In genomic region chr11:67247946-67248550, GRCh38 we compare ENCODE assay signal across 13 cellular contexts. TPM values are rescaled to one million over a fixed set of nuclear protein-coding genes. Genes with fewer than 3 reads are reported as not detected.
DNase-seq lines count a peak whose midpoint lies in the region; ATAC-seq and TF ChIP-seq lines count a peak whose summit lies in the region.
"Had no signal": no experiment of that assay in that cellular context is flagged by ENCODE, and none has a peak within 500 bp of the region (broad histone marks: within the 10 kb centered on the region; RNA-seq: fewer than 3 reads in every experiment).

No MANE protein-coding gene starts in this region.

- ATAC-seq in stimulated activated naive CD8-positive, alpha-beta T cell treated with anti-CD3 and anti-CD28 coated beads, Interleukin-15, amount 100 ng/mL, for 72 hours = no peak
- ATAC-seq in HG03196 (IDR thresholded peaks at IDR 0.05; ENCODE audit: unreplicated experiment) = no peak
- no peak for ATAC-seq in GM19463 (IDR thresholded peaks at IDR 0.05; ENCODE audit: unreplicated experiment)
- ATAC-seq: WTC11 had no signal

- peak overlapping the region; percentile 11 for H3K27ac Mint-ChIP-seq in stimulated activated naive CD8-positive, alpha-beta T cell treated with anti-CD3 and anti-CD28 coated beads, Interleukin-15, Interleukin-2, amounts not matched to agents 100 ng/mL and 50 ng/mL, for 24 hours
- H3K27ac Mint-ChIP-seq in stimulated activated naive CD8-positive, alpha-beta T cell treated with anti-CD3 and anti-CD28 coated beads, Interleukin-15, amount 100 ng/mL, for 72 hours = no peak overlapping the region
- H3K27ac Mint-ChIP-seq in endothelial cell (ENCODE audit: unreplicated experiment) = no peak overlapping the region
- peak overlapping the region; percentile 65 for H3K27ac Mint-ChIP-seq in nephron progenitor cell
- no peak overlapping the region for H3K27ac Mint-ChIP-seq in activated CD4-positive, alpha-beta T cell treated with anti-CD3 and anti-CD28 coated beads, Interleukin-2, amount 10 ng/mL, durations not matched to agents 7 days and 5 days
- H3K27ac Mint-ChIP-seq: WTC11 had no signal

- H3K4me1 Mint-ChIP-seq in stimulated activated naive CD8-positive, alpha-beta T cell treated with anti-CD3 and anti-CD28 coated beads, Interleukin-15, Interleukin-2, amounts not matched to agents 100 ng/mL and 50 ng/mL, for 24 hours (ENCODE audit: low read depth) = peaks cover 49% of the 10 kb centered on the region
- H3K4me1 Mint-ChIP-seq in stimulated activated naive CD8-positive, alpha-beta T cell treated with anti-CD3 and anti-CD28 coated beads, Interleukin-15, amount 100 ng/mL, for 72 hours = peaks cover 71% of the 10 kb centered on the region
- H3K4me1 Mint-ChIP-seq in endothelial cell (ENCODE audit: unreplicated experiment) = peaks cover 6% of the 10 kb centered on the region
- H3K4me1 Mint-ChIP-seq in nephron progenitor cell = peaks cover 2% of the 10 kb centered on the region
- H3K4me1 Mint-ChIP-seq in activated CD4-positive, alpha-beta T cell treated with anti-CD3 and anti-CD28 coated beads, Interleukin-2, amount 10 ng/mL, durations not matched to agents 7 days and 5 days = peaks cover 39% of the 10 kb centered on the region
- H3K4me1 Mint-ChIP-seq: WTC11 had no signal

- CTCF ChIA-PET in activated CD4-positive, alpha-beta T cell treated with anti-CD3 and anti-CD28 coated beads, Interleukin-2, amount 10 ng/mL, durations not matched to agents 7 days and 5 days (lab: Charles Lee) = interaction anchor here (1.2 kb wide), 1 partner anchor 15 kb away, joined by 5 read pairs; no protein-coding TSS in a partner anchor

- H3K27me3 Mint-ChIP-seq in stimulated activated naive CD8-positive, alpha-beta T cell treated with anti-CD3 and anti-CD28 coated beads, Interleukin-15, Interleukin-2, amounts not matched to agents 100 ng/mL and 50 ng/mL, for 24 hours = no peaks in the 10 kb centered on the region
- H3K27me3 Mint-ChIP-seq in stimulated activated naive CD8-positive, alpha-beta T cell treated with anti-CD3 and anti-CD28 coated beads, Interleukin-15, amount 100 ng/mL, for 72 hours = no peaks in the 10 kb centered on the region
- H3K27me3 Mint-ChIP-seq in endothelial cell (ENCODE audit: unreplicated experiment) (peaks cover 3% of the 10 kb centered on the region), nephron progenitor cell (ENCODE audit: low read depth, poor library complexity) (no peaks in the 10 kb centered on the region)
- H3K27me3 Mint-ChIP-seq in activated CD4-positive, alpha-beta T cell treated with anti-CD3 and anti-CD28 coated beads, Interleukin-2, amount 10 ng/mL, durations not matched to agents 7 days and 5 days = no peaks in the 10 kb centered on the region

- TF ChIP-seq CTCF in endothelial cell (IDR thresholded peaks at IDR 0.05; ENCODE audit: unreplicated experiment) (no peak), nephron progenitor cell (IDR thresholded peaks at IDR 0.05) (no peak)

- no peak overlapping the region for H3K4me3 Mint-ChIP-seq in stimulated activated naive CD8-positive, alpha-beta T cell treated with anti-CD3 and anti-CD28 coated beads, Interleukin-15, Interleukin-2, amounts not matched to agents 100 ng/mL and 50 ng/mL, for 24 hours
- no peak overlapping the region for H3K4me3 Mint-ChIP-seq in stimulated activated naive CD8-positive, alpha-beta T cell treated with anti-CD3 and anti-CD28 coated beads, Interleukin-15, amount 100 ng/mL, for 72 hours
- H3K4me3 Mint-ChIP-seq in endothelial cell (ENCODE audit: unreplicated experiment) (peak overlapping the region; percentile 40), nephron progenitor cell (no peak overlapping the region)
- H3K4me3 Mint-ChIP-seq in activated CD4-positive, alpha-beta T cell treated with anti-CD3 and anti-CD28 coated beads, Interleukin-2, amount 10 ng/mL, durations not matched to agents 7 days and 5 days = no peak overlapping the region
- H3K4me3 Mint-ChIP-seq: WTC11 had no signal

- POLR2A ChIA-PET in activated CD4-positive, alpha-beta T cell treated with anti-CD3 and anti-CD28 coated beads, Interleukin-2, amount 10 ng/mL, durations not matched to agents 7 days and 5 days (lab: Charles Lee) = no interaction called here

- H3K9me3 Mint-ChIP-seq in stimulated activated naive CD8-positive, alpha-beta T cell treated with anti-CD3 and anti-CD28 coated beads, Interleukin-15, Interleukin-2, amounts not matched to agents 100 ng/mL and 50 ng/mL, for 24 hours = no peaks in the 10 kb centered on the region
- H3K9me3 Mint-ChIP-seq in stimulated activated naive CD8-positive, alpha-beta T cell treated with anti-CD3 and anti-CD28 coated beads, Interleukin-15, amount 100 ng/mL, for 72 hours = no peaks in the 10 kb centered on the region
- H3K9me3 Mint-ChIP-seq in endothelial cell (ENCODE audit: unreplicated experiment) (no peaks in the 10 kb centered on the region), nephron progenitor cell (no peaks in the 10 kb centered on the region)
- no peaks in the 10 kb centered on the region for H3K9me3 Mint-ChIP-seq in activated CD4-positive, alpha-beta T cell treated with anti-CD3 and anti-CD28 coated beads, Interleukin-2, amount 10 ng/mL, durations not matched to agents 7 days and 5 days
- H3K9me3 Mint-ChIP-seq: WTC11 had no signal

- peaks cover 91% of the 10 kb centered on the region for H3K36me3 Mint-ChIP-seq in stimulated activated naive CD8-positive, alpha-beta T cell treated with anti-CD3 and anti-CD28 coated beads, Interleukin-15, Interleukin-2, amounts not matched to agents 100 ng/mL and 50 ng/mL, for 24 hours (ENCODE audit: low read depth)
- H3K36me3 Mint-ChIP-seq in endothelial cell (ENCODE audit: low read depth, unreplicated experiment) = peaks cover 65% of the 10 kb centered on the region
- peaks cover 89% of the 10 kb centered on the region for H3K36me3 Mint-ChIP-seq in nephron progenitor cell (ENCODE audit: low read depth)
- H3K36me3 Mint-ChIP-seq in activated CD4-positive, alpha-beta T cell treated with anti-CD3 and anti-CD28 coated beads, Interleukin-2, amount 10 ng/mL, durations not matched to agents 7 days and 5 days (ENCODE audit: low read depth) = peaks cover 72% of the 10 kb centered on the region

- DNase-seq in stimulated activated naive CD8-positive, alpha-beta T cell treated with anti-CD3 and anti-CD28 coated beads, Interleukin-15, amount 100 ng/mL, for 72 hours = no peak
- DNase-seq in endothelial cell (ENCODE audit: low spot score) (no peak), nephron progenitor cell (no peak)
- DNase-seq in activated effector memory CD4-positive, alpha-beta T cell treated with anti-CD3 and anti-CD28 coated beads, Interleukin-2, amount 50 U/mL, for 16 hours = no peak
- no peak for DNase-seq in activated CD4-positive, alpha-beta T cell treated with anti-CD3 and anti-CD28 coated beads, Interleukin-2, amount 10 ng/mL, durations not matched to agents 7 days and 5 days
- DNase-seq: activated naive CD4-positive, alpha-beta T cell; DMS 273 treated with DMSO at 0.1 percent for 48 hours; NCI-H510A treated with DMSO at 0.1 percent for 48 hours; OCI-M1 had no signal

RNA-seq across cellular contexts. Expression of gene GRK2, which starts 18.2 kb away (rescaled TPM):
- total RNA-seq in endothelial cell (ENCODE audit: unreplicated experiment) = 92.7 TPM
- total RNA-seq in activated CD4-positive, alpha-beta T cell treated with anti-CD3 and anti-CD28 coated beads, Interleukin-2, amount 10 ng/mL, durations not matched to agents 7 days and 5 days = 100 to 1,000 TPM; 306 to 324 TPM

RNA-seq across cellular contexts. Expression of gene ANKRD13D, which starts 41.1 kb away (rescaled TPM):
- total RNA-seq in endothelial cell (ENCODE audit: unreplicated experiment) = 65.1 TPM
- 100 to 1,000 TPM; 135 to 194 TPM for total RNA-seq in activated CD4-positive, alpha-beta T cell treated with anti-CD3 and anti-CD28 coated beads, Interleukin-2, amount 10 ng/mL, durations not matched to agents 7 days and 5 days

RNA-seq across cellular contexts. Expression of gene SSH3, which starts 55.3 kb away (rescaled TPM):
- total RNA-seq in endothelial cell (ENCODE audit: unreplicated experiment) = 7.3 TPM
- total RNA-seq in activated CD4-positive, alpha-beta T cell treated with anti-CD3 and anti-CD28 coated beads, Interleukin-2, amount 10 ng/mL, durations not matched to agents 7 days and 5 days = 1 to 10 TPM; 8.2 to 9.6 TPM

Comparison
In these comparisons a context has a peak if more than half of its experiments do, and no peak if none do; other contexts are left out.
1. H3K27ac Mint-ChIP-seq: peak in stimulated activated naive CD8-positive, alpha-beta T cell treated with anti-CD3 and anti-CD28 coated beads, Interleukin-15, Interleukin-2, amounts not matched to agents 100 ng/mL and 50 ng/mL, for 24 hours (single experiment) and nephron progenitor cell (single experiment); none in stimulated activated naive CD8-positive, alpha-beta T cell treated with anti-CD3 and anti-CD28 coated beads, Interleukin-15, amount 100 ng/mL, for 72 hours (0 of 2), endothelial cell (single experiment) and activated CD4-positive, alpha-beta T cell treated with anti-CD3 and anti-CD28 coated beads, Interleukin-2, amount 10 ng/mL, durations not matched to agents 7 days and 5 days (single experiment).